8 cellular contexts compared by ENCODE assay signal in the genomic region with DNA sequence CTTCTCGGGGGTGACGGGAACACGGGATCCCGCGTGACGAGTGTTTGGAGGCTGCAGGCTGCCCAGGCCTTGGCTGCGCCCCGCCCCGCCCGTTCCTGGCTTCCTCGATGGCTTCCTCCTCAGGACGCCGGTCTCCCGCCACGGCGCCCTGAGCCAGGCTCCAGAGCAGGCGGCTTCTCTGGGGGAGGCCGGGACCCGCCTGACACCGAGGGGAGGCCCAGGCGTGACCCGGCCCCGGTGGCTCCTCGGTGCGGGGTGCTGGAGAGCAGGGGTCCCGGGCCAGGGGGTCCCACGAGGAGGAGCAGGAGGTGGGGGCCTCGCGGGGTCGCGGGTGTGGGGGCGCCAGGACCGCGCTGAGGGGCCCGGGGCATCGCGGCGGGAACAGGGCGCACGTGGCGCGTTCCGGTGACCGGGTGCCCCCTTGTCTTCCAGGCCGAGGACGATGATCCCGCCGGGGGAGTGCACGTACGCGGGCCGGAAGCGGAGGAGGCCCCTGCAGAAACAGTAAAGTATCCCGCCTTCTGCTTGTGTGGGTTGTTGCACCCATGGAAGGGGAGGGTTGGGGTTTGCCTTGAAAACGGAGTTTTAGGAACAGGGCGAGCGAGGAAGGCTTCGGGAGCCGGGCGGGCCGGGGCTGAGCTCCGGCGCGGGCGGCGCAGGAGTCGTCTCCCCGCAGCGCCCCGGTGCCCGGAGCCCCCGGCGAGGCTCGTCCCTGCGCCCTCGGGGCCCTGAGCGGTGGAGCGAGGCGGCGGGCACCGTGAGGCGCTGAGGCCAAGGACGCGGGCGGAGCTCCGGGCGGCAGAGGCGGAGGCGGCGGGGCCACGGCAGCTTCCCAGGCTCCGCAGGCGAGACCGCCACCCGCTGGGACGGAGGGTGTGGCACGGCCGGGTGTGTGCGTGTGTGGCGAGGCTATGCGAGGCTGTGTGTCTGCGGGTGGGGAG. TPM values are rescaled to one million over a fixed set of nuclear protein-coding genes. Genes with fewer than 3 reads are reported as not detected.
DNase-seq lines count a peak whose midpoint lies in the region; ATAC-seq, FAIRE-seq and TF ChIP-seq lines count a peak whose summit lies in the region.

No MANE protein-coding gene starts in this region.

- DNase-seq in NB4 (ENCODE audit: low read depth): peak; percentile 85
- peak; percentile 71 for DNase-seq in activated naive CD4-positive, alpha-beta T cell treated with anti-CD3 and anti-CD28 coated beads for 36 hours
- peak; percentile 62 to 66 for DNase-seq in cardiac muscle cell (ENCODE audit: low read depth in 1 of 2, low spot score in 1 of 2)
- DNase-seq in retina: peak; percentile 73
- no peak for DNase-seq in T-helper 9 cell
- no peak for DNase-seq in urothelium cell line (ENCODE audit: low spot score)

- TF ChIP-seq CTCF in NB4 (IDR thresholded peaks at IDR 0.05; ENCODE audit: low read depth, low read length) (no peak), cardiac muscle cell (IDR thresholded peaks at IDR 0.05; ENCODE audit: low read depth, low read length) (no peak)

- peak overlapping the region; percentile 56 for H2AFZ ChIP-seq in ACC112 (ENCODE audit: low read length, unreplicated experiment)

- H3K79me2 ChIP-seq in ACC112 (ENCODE audit: control insufficient read depth, insufficient read depth, low read length, unreplicated experiment): peaks cover 28% of the 10 kb centered on the region

- H3K27me3 Mint-ChIP-seq in activated naive CD4-positive, alpha-beta T cell treated with anti-CD3 and anti-CD28 coated beads for 36 hours (ENCODE audit: low read depth): peaks cover 11% of the 10 kb centered on the region

- peak overlapping the region; percentile 53 for H3K4me3 Mint-ChIP-seq in activated naive CD4-positive, alpha-beta T cell treated with anti-CD3 and anti-CD28 coated beads for 36 hours

- H3K4me3 ChIP-seq in ACC112 (ENCODE audit: low read depth, low read length) (peak overlapping the region; percentile 86), NB4 (ENCODE audit: low read depth, low read length) (peak overlapping the region; percentile 40), cardiac muscle cell (peak overlapping the region; percentile 16)

- FAIRE-seq in urothelium cell line (lab: Jason Lieb, UNC): no peak

- no peaks in the 10 kb centered on the region for H3K36me3 Mint-ChIP-seq in activated naive CD4-positive, alpha-beta T cell treated with anti-CD3 and anti-CD28 coated beads for 36 hours (ENCODE audit: low read depth)

- H3K36me3 ChIP-seq in ACC112 (ENCODE audit: insufficient read depth, low read length): peaks cover 9% of the 10 kb centered on the region; the same call in 1 of the 2 replicates
- H3K36me3 ChIP-seq in cardiac muscle cell: no peaks in the 10 kb centered on the region

- peak; percentile 50 for ATAC-seq in GM19397 (IDR thresholded peaks at IDR 0.05; ENCODE audit: unreplicated experiment)

- H3K27ac ChIP-seq in ACC112 (ENCODE audit: low read depth, low read length): peak overlapping the region; percentile 55
- H3K27ac ChIP-seq in cardiac muscle cell: no peak overlapping the region

- H3K27me3 ChIP-seq in ACC112 (ENCODE audit: insufficient read depth, low read length): no peaks in the 10 kb centered on the region
- peaks cover 17% of the 10 kb centered on the region for H3K27me3 ChIP-seq in cardiac muscle cell

- intact Hi-C loops in activated naive CD4-positive, alpha-beta T cell treated with anti-CD3 and anti-CD28 coated beads for 36 hours (cut with micrococcal nuclease): loop anchor here (1.0 to 2.0 kb wide), 3 partner anchors 10 to 49 kb away; a partner anchor contains a TSS

- TF ChIP-seq POLR2A in NB4 (IDR thresholded peaks at IDR 0.05; ENCODE audit: extremely low read depth, insufficient read length): peak; percentile 23

- H3K9me3 Mint-ChIP-seq in activated naive CD4-positive, alpha-beta T cell treated with anti-CD3 and anti-CD28 coated beads for 36 hours: no peaks in the 10 kb centered on the region

- peaks cover 10% of the 10 kb centered on the region for H3K4me1 Mint-ChIP-seq in activated naive CD4-positive, alpha-beta T cell treated with anti-CD3 and anti-CD28 coated beads for 36 hours (ENCODE audit: low read depth)

- no peaks in the 10 kb centered on the region for H3K9me3 ChIP-seq in cardiac muscle cell (ENCODE audit: low read depth)

- H3K4me1 ChIP-seq in ACC112 (ENCODE audit: control insufficient read depth, insufficient read depth, low read length, unreplicated experiment) (peaks cover 13% of the 10 kb centered on the region), cardiac muscle cell (ENCODE audit: low read depth) (no peaks in the 10 kb centered on the region)

- CTCF ChIA-PET in activated naive CD4-positive, alpha-beta T cell treated with anti-CD3 and anti-CD28 coated beads for 36 hours (lab: Charles Lee): no interaction called here

- no peak overlapping the region for H3K27ac Mint-ChIP-seq in activated naive CD4-positive, alpha-beta T cell treated with anti-CD3 and anti-CD28 coated beads for 36 hours

RNA-seq across cellular contexts. Expression of a gene that starts 22.2 kb away (rescaled TPM):
- 1 to 10 TPM; 4.1 to 5.5 TPM for total RNA-seq in activated naive CD4-positive, alpha-beta T cell treated with anti-CD3 and anti-CD28 coated beads for 36 hours
- total RNA-seq in cardiac muscle cell: 1.2 and 1.4 TPM in 2 replicates
- 0.34 and 0.99 TPM in 2 replicates for polyA plus RNA-seq in cardiac muscle cell

Comparison
In these comparisons a context has a peak if more than half of its experiments do, and no peak if none do; other contexts are left out.
1. H3K4me3 ChIP-seq: peak in every context shown above with its lines; median percentile 86 in ACC112; 40 in NB4; 16 in cardiac muscle cell.
2. DNase-seq: peak in NB4 (single experiment), activated naive CD4-positive, alpha-beta T cell treated with anti-CD3 and anti-CD28 coated beads for 36 hours (single experiment), cardiac muscle cell (2 of 2) and retina (single experiment); none in T-helper 9 cell (single experiment) and urothelium cell line (single experiment).